In genomic region chr18:44149706-44150105, GRCh38 we compare ENCODE assay signal across 17 cellular contexts.
A peak's percentile ranks its signal among the peaks of the same experiment; 100 is the strongest.
DNase-seq lines count a peak whose midpoint lies in the region; ATAC-seq and TF ChIP-seq lines count a peak whose summit lies in the region.
"Had no signal": no experiment of that assay in that cellular context is flagged by ENCODE, and none has a peak within 500 bp of the region (broad histone marks: within the 10 kb centered on the region; RNA-seq: fewer than 3 reads in every experiment).

No MANE protein-coding gene starts in this region.

- H2BK15ac ChIP-seq in mesenchymal stem cell (ENCODE audit: low read depth, poor library complexity, severe bottlenecking) = no peak overlapping the region

- peak overlapping the region; percentile 11 for H3K27ac ChIP-seq in mesenchymal stem cell (ENCODE audit: low read length, poor library complexity, severe bottlenecking)

- no peak overlapping the region for H3K4me3 Mint-ChIP-seq in naive thymus-derived CD8-positive, alpha-beta T cell
- H3K4me3 Mint-ChIP-seq in chondrocyte (ENCODE audit: unreplicated experiment) = no peak overlapping the region
- no peak overlapping the region for H3K4me3 Mint-ChIP-seq in activated CD4-positive, alpha-beta T cell treated with anti-CD3 and anti-CD28 coated beads, Interleukin-2, amount 10 ng/mL, durations not matched to agents 24 days and 14 days
- H3K4me3 Mint-ChIP-seq: activated B cell treated with CpG ODN at 0.5 μM for 24 hours, brain had no signal

- TF ChIP-seq CTCF in chondrocyte (IDR thresholded peaks at IDR 0.05) = no peak

- peaks cover 0 to 3% (median 0%) of the 10 kb centered on the region in 9 donors for H3K9me3 Mint-ChIP-seq in naive thymus-derived CD8-positive, alpha-beta T cell
- H3K9me3 Mint-ChIP-seq in chondrocyte (ENCODE audit: low read depth) = no peaks in the 10 kb centered on the region
- no peaks in the 10 kb centered on the region for H3K9me3 Mint-ChIP-seq in activated CD4-positive, alpha-beta T cell treated with anti-CD3 and anti-CD28 coated beads, Interleukin-2, amount 10 ng/mL, durations not matched to agents 24 days and 14 days
- H3K9me3 Mint-ChIP-seq: activated B cell treated with CpG ODN at 0.5 μM for 24 hours, brain had no signal

- no peak overlapping the region for H2BK5ac ChIP-seq in mesenchymal stem cell (ENCODE audit: low read depth, low read length, poor library complexity, severe bottlenecking)

- no peaks in the 10 kb centered on the region for H3K36me3 Mint-ChIP-seq in naive thymus-derived CD8-positive, alpha-beta T cell
- no peaks in the 10 kb centered on the region for H3K36me3 Mint-ChIP-seq in chondrocyte (ENCODE audit: low read depth)
- no peaks in the 10 kb centered on the region for H3K36me3 Mint-ChIP-seq in activated CD4-positive, alpha-beta T cell treated with anti-CD3 and anti-CD28 coated beads, Interleukin-2, amount 10 ng/mL, durations not matched to agents 24 days and 14 days (ENCODE audit: low read depth)
- H3K36me3 Mint-ChIP-seq: brain had no signal

- H3K36me3 ChIP-seq in MG63 = no peaks in the 10 kb centered on the region
- no peaks in the 10 kb centered on the region for H3K36me3 ChIP-seq in mesenchymal stem cell (ENCODE audit: control insufficient read depth in 1 of 2, insufficient read depth in 2 of 2, low read depth in 1 of 2, low read length in 2 of 2)
- H3K36me3 ChIP-seq: HAP-1 had no signal

- H3K4me2 ChIP-seq in mesenchymal stem cell (ENCODE audit: low read length, poor library complexity, severe bottlenecking) = no peak overlapping the region

- H3K27me3 Mint-ChIP-seq in naive thymus-derived CD8-positive, alpha-beta T cell = no peaks in the 10 kb centered on the region
- no peaks in the 10 kb centered on the region for H3K27me3 Mint-ChIP-seq in chondrocyte (ENCODE audit: low read depth)
- H3K27me3 Mint-ChIP-seq in activated CD4-positive, alpha-beta T cell treated with anti-CD3 and anti-CD28 coated beads, Interleukin-2, amount 10 ng/mL, durations not matched to agents 24 days and 14 days = no peaks in the 10 kb centered on the region
- H3K27me3 Mint-ChIP-seq: activated B cell treated with CpG ODN at 0.5 μM for 24 hours, brain had no signal

- H3K9ac ChIP-seq in mesenchymal stem cell (ENCODE audit: low read length) = no peak overlapping the region

- no peaks in the 10 kb centered on the region for H3K27me3 ChIP-seq in MG63
- no peaks in the 10 kb centered on the region for H3K27me3 ChIP-seq in mesenchymal stem cell (ENCODE audit: control insufficient read depth in 1 of 2, insufficient read depth in 1 of 2, low read length in 2 of 2)

- no peaks in the 10 kb centered on the region for H3K4me1 Mint-ChIP-seq in naive thymus-derived CD8-positive, alpha-beta T cell
- H3K4me1 Mint-ChIP-seq in chondrocyte (ENCODE audit: low read depth) = peaks cover 13% of the 10 kb centered on the region
- no peaks in the 10 kb centered on the region for H3K4me1 Mint-ChIP-seq in activated CD4-positive, alpha-beta T cell treated with anti-CD3 and anti-CD28 coated beads, Interleukin-2, amount 10 ng/mL, durations not matched to agents 24 days and 14 days
- H3K4me1 Mint-ChIP-seq: activated B cell treated with CpG ODN at 0.5 μM for 24 hours had no signal

- H3K79me1 ChIP-seq in mesenchymal stem cell (replicated peaks; ENCODE audit: low read length, poor library complexity, severe bottlenecking) = no peaks in the 10 kb centered on the region

- peaks cover 1% of the 10 kb centered on the region for H3K4me1 ChIP-seq in mesenchymal stem cell (ENCODE audit: control insufficient read depth, insufficient read depth, low read depth, low read length)
- H3K4me1 ChIP-seq: HAP-1 had no signal

- H4K91ac ChIP-seq in mesenchymal stem cell (ENCODE audit: low read length) = no peak overlapping the region

- no peak overlapping the region for H2BK120ac ChIP-seq in mesenchymal stem cell (ENCODE audit: low read depth, low read length)

- no peak overlapping the region for H3K14ac ChIP-seq in mesenchymal stem cell (ENCODE audit: low read length in 2 of 2)

- H4K8ac ChIP-seq in mesenchymal stem cell (ENCODE audit: low read length) = no peak overlapping the region

- no CpG with 5 or more reads among the region's 1 CpG for WGBS in mesenchymal stem cell

- no peak for ATAC-seq in naive thymus-derived CD8-positive, alpha-beta T cell
- no peak for ATAC-seq in GM21447 (IDR thresholded peaks at IDR 0.05; ENCODE audit: unreplicated experiment)

- H2AK5ac ChIP-seq in mesenchymal stem cell (ENCODE audit: low read length, severe bottlenecking) = no peak overlapping the region

- DNase-seq in AG20443 (ENCODE audit: low spot score) (peak; percentile 35), MG63 (peak; percentile 39), dedifferentiated amniotic fluid mesenchymal stem cell (ENCODE audit: extremely low spot score) (peak; percentile 57), mesenchymal stem cell (peak; percentile 71), chondrocyte (ENCODE audit: low spot score) (no peak)
- DNase-seq in naive thymus-derived CD8-positive, alpha-beta T cell = no peak
- DNase-seq in activated CD4-positive, alpha-beta T cell treated with anti-CD3 and anti-CD28 coated beads, Interleukin-2, amount 10 ng/mL, durations not matched to agents 24 days and 14 days = no peak
- DNase-seq: activated B cell treated with CpG ODN at 0.5 μM for 24 hours; left cardiac atrium; NCI-H1417 treated with DMSO at 0.1 percent for 48 hours; NCI-H524 treated with DMSO at 0.1 percent for 48 hours; occipital lobe; stimulated activated CD4-positive, alpha-beta T cell treated with anti-CD3 and anti-CD28 coated beads, Interleukin-4, amount 100 ng/mL, for 1 hour; stimulated activated naive CD4-positive, alpha-beta T cell treated with Interleukin-2 at 50 U/mL for 16 hours had no signal

- H3K18ac ChIP-seq in mesenchymal stem cell (ENCODE audit: low read depth in 1 of 2, low read length in 2 of 2) = no peak overlapping the region

- H3K4me3 ChIP-seq in MG63 (no peak overlapping the region), mesenchymal stem cell (ENCODE audit: insufficient read depth in 1 of 2, low read depth in 1 of 2, low read length in 2 of 2) (peak overlapping the region in 1 of 2 experiments; percentile 45)
- H3K4me3 ChIP-seq: HAP-1 had no signal

- H3K9me3 ChIP-seq in MG63 (no peaks in the 10 kb centered on the region), mesenchymal stem cell (ENCODE audit: control insufficient read depth, low read length) (no peaks in the 10 kb centered on the region)
- H3K9me3 ChIP-seq: HAP-1 had no signal

- H3K4ac ChIP-seq in mesenchymal stem cell (ENCODE audit: low read depth in 1 of 2, low read length in 2 of 2) = no peak overlapping the region

- H3K23ac ChIP-seq in mesenchymal stem cell (ENCODE audit: low read length in 2 of 2) = no peak overlapping the region

- POLR2A ChIA-PET in naive thymus-derived CD8-positive, alpha-beta T cell (lab: Charles Lee) = no interaction called here

- H3K27ac Mint-ChIP-seq in naive thymus-derived CD8-positive, alpha-beta T cell = no peak overlapping the region
- no peak overlapping the region for H3K27ac Mint-ChIP-seq in chondrocyte (ENCODE audit: unreplicated experiment)
- H3K27ac Mint-ChIP-seq in activated CD4-positive, alpha-beta T cell treated with anti-CD3 and anti-CD28 coated beads, Interleukin-2, amount 10 ng/mL, durations not matched to agents 24 days and 14 days = no peak overlapping the region
- H3K27ac Mint-ChIP-seq: activated B cell treated with CpG ODN at 0.5 μM for 24 hours had no signal

- intact Hi-C loops in activated CD4-positive, alpha-beta T cell treated with anti-CD3 and anti-CD28 coated beads, Interleukin-2, amount 10 ng/mL, durations not matched to agents 24 days and 14 days (cut with micrococcal nuclease) = no loop called here

- no peak overlapping the region for H2BK12ac ChIP-seq in mesenchymal stem cell (ENCODE audit: low read length in 2 of 2)

- H2AFZ ChIP-seq in mesenchymal stem cell (ENCODE audit: low read depth, low read length) = no peak overlapping the region

Comparison
In these comparisons a context has a peak if more than half of its experiments do, and no peak if none do; other contexts are left out.
1. DNase-seq: peak in AG20443 (single experiment), MG63 (single experiment), dedifferentiated amniotic fluid mesenchymal stem cell (single experiment) and mesenchymal stem cell (single experiment); none in naive thymus-derived CD8-positive, alpha-beta T cell (0 of 10), chondrocyte (single experiment) and activated CD4-positive, alpha-beta T cell treated with anti-CD3 and anti-CD28 coated beads, Interleukin-2, amount 10 ng/mL, durations not matched to agents 24 days and 14 days (single experiment).